Comparison of ENCODE assay signal across 14 cellular contexts in the genomic region with DNA sequence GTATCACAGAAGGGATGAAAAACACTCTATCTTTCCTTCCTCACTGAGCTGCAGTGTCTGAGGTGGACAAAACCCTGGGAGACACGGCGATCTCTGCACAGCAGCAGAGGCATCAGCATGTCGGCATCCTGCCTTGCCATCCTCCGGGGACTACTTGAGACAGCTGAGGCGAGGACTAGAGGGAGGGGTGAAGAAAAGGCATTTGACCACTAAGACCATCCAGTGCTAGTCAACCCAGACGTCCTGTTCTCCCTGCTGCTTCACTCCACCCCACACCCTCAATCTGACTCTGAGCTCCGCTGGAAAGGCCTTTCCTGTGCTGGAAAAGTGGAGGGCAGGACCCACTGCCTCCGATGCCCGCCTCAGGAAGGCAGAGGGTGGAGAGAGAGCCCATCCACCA.
DNase-seq lines count a peak whose midpoint lies in the region; ATAC-seq and TF ChIP-seq lines count a peak whose summit lies in the region.
"Had no signal": no experiment of that assay in that cellular context is flagged by ENCODE, and none has a peak within 500 bp of the region (broad histone marks: within the 10 kb centered on the region; RNA-seq: fewer than 3 reads in every experiment).

No MANE protein-coding gene starts in this region.

- no peaks in the 10 kb centered on the region for H3K36me3 ChIP-seq in breast epithelium
- no peaks in the 10 kb centered on the region for H3K36me3 ChIP-seq in mammary epithelial cell (ENCODE audit: insufficient read depth, low read length)
- peaks cover 8% of the 10 kb centered on the region for H3K36me3 ChIP-seq in endodermal cell (ENCODE audit: control insufficient read depth, insufficient read depth, low read length)
- H3K36me3 ChIP-seq: vagina had no signal

- CTCF ChIA-PET in mammary epithelial cell (lab: Charles Lee; ENCODE audit: low non-redundant PET), result no interaction called here

- in situ Hi-C loops in mammary epithelial cell (cut with MboI; ENCODE audit: low sequenced_read_pairs in 2 of 2), result no loop called here
- in situ Hi-C loops in KBM-7 (cut with MboI; ENCODE audit: low pct_unique_long_range_greater_than_20kb, low sequenced_read_pairs), result no loop called here

- BruUV-seq in mammary epithelial cell (replicated peaks; lab: Mats Ljungman, UMichigan), result no TSS peak

- H3K9me3 Mint-ChIP-seq in endodermal cell (no peaks in the 10 kb centered on the region), nephron progenitor cell (peaks cover 9% of the 10 kb centered on the region), type B pancreatic cell (no peaks in the 10 kb centered on the region)

- no peak overlapping the region for H3K4me2 ChIP-seq in mammary epithelial cell (ENCODE audit: insufficient read depth, low read depth, low read length)

- H3K4me3 ChIP-seq in breast epithelium (no peak overlapping the region), mammary epithelial cell (replicated peaks in 1 of 3; ENCODE audit: insufficient read depth in 1 of 3, low read depth in 2 of 3, low read length in 3 of 3) (no peak overlapping the region), endodermal cell (ENCODE audit: low read length) (no peak overlapping the region)
- H3K4me3 ChIP-seq: vagina had no signal

- H3K4me1 ChIP-seq in breast epithelium (peaks cover 0 to 14% of the 10 kb centered on the region in 2 donors), mammary epithelial cell (ENCODE audit: insufficient read depth, low read length) (peaks cover 6% of the 10 kb centered on the region), endodermal cell (ENCODE audit: control insufficient read depth, insufficient read depth, low read length) (peaks cover under 1% of the 10 kb centered on the region)

- WGBS in mammary epithelial cell (ENCODE audit: low coverage, missing lambda C conversion rate), result 94% methylated on average over 7 of the region's 9 CpGs
- 93% methylated on average over 9 of the region's 9 CpGs; no CpG with 5 or more reads in 1 of the 2 experiments for WGBS in endodermal cell (ENCODE audit: insufficient coverage in 1 of 2, insufficient read length in 1 of 2), 2 experiments

- H3K9ac ChIP-seq in mammary epithelial cell (ENCODE audit: insufficient read depth, low read length), result no peak overlapping the region
- no peak overlapping the region for H3K9ac ChIP-seq in endodermal cell (ENCODE audit: extremely low read depth, low read length, poor library complexity, severe bottlenecking)

- H3K27ac Mint-ChIP-seq in endodermal cell (no peak overlapping the region), nephron progenitor cell (peak overlapping the region; percentile 89), type B pancreatic cell (no peak overlapping the region)

- H3K27ac ChIP-seq in breast epithelium (peak overlapping the region; percentile 45 to 67), mammary epithelial cell (ENCODE audit: insufficient read depth, low read depth, low read length) (no peak overlapping the region), endodermal cell (ENCODE audit: low read depth, low read length) (peak overlapping the region; percentile 16)
- H3K27ac ChIP-seq: vagina, VCaP had no signal

- peaks cover 5% of the 10 kb centered on the region for H3K4me1 Mint-ChIP-seq in endodermal cell
- peaks cover 79% of the 10 kb centered on the region for H3K4me1 Mint-ChIP-seq in nephron progenitor cell
- H3K4me1 Mint-ChIP-seq in type B pancreatic cell (ENCODE audit: unreplicated experiment), result peaks cover 41% of the 10 kb centered on the region

- TF ChIP-seq CTCF in breast epithelium (IDR thresholded peaks at IDR 0.05), result no peak
- no peak for TF ChIP-seq CTCF in mammary epithelial cell (conservative IDR thresholded peaks at IDR 0.05 in 1 of 2, IDR thresholded peaks at IDR 0.05 in 1 of 2; ENCODE audit: extremely low read depth in 1 of 2, insufficient read depth in 1 of 2, low read depth in 1 of 2, low read length in 2 of 2)
- TF ChIP-seq CTCF in endodermal cell (conservative IDR thresholded peaks at IDR 0.05), result no peak
- TF ChIP-seq CTCF in nephron progenitor cell (IDR thresholded peaks at IDR 0.05), result no peak
- no peak for TF ChIP-seq CTCF in type B pancreatic cell (conservative IDR thresholded peaks at IDR 0.05)

- intact Hi-C loops in breast epithelium (cut with DNase I; ENCODE audit: low total_unique reads) (no loop called here), mammary epithelial cell (cut with micrococcal nuclease) (no loop called here)

- DNase-seq in breast epithelium (ENCODE audit: low spot score in 2 of 2), result no peak
- no peak for DNase-seq in mammary epithelial cell
- DNase-seq in endodermal cell, result no peak
- no peak for DNase-seq in nephron progenitor cell
- DNase-seq in type B pancreatic cell (ENCODE audit: extremely low spot score, unreplicated experiment), result no peak
- no peak for DNase-seq in KBM-7
- DNase-seq: activated effector memory CD4-positive, alpha-beta T cell treated with anti-CD3 and anti-CD28 coated beads, Interleukin-2, amount 50 U/mL, for 16 hours; effector CD4-positive, alpha-beta T cell; foreskin melanocyte; stimulated activated CD8-positive, alpha-beta memory T cell treated with anti-CD3 and anti-CD28 coated beads, Interleukin-4, amount 100 ng/mL, for 48 hours had no signal

- no peaks in the 10 kb centered on the region for H3K27me3 ChIP-seq in breast epithelium
- no peaks in the 10 kb centered on the region for H3K27me3 ChIP-seq in mammary epithelial cell (ENCODE audit: insufficient read depth, low read length)
- H3K27me3 ChIP-seq in endodermal cell (ENCODE audit: control insufficient read depth, insufficient read depth, low read length, poor library complexity, severe bottlenecking), result no peaks in the 10 kb centered on the region
- H3K27me3 ChIP-seq: vagina had no signal

- H2AFZ ChIP-seq in mammary epithelial cell (ENCODE audit: low read depth, low read length), result no peak overlapping the region

- peaks cover 89% of the 10 kb centered on the region for H3K79me2 ChIP-seq in mammary epithelial cell (ENCODE audit: insufficient read depth, low read length)

- dilution Hi-C loops in mammary epithelial cell (cut with HindIII; ENCODE audit: low sequenced_read_pairs), result no loop called here

- ATAC-seq in HG02678 (IDR thresholded peaks at IDR 0.05; ENCODE audit: unreplicated experiment) (no peak), GM19023 (IDR thresholded peaks at IDR 0.05; ENCODE audit: unreplicated experiment) (no peak)

- H3K9me3 ChIP-seq in breast epithelium (no peaks in the 10 kb centered on the region), mammary epithelial cell (replicated peaks; ENCODE audit: insufficient read depth, low read length) (no peaks in the 10 kb centered on the region), endodermal cell (ENCODE audit: control insufficient read depth, low read length) (peaks cover 6% of the 10 kb centered on the region)
- H3K9me3 ChIP-seq: vagina had no signal

- no peaks in the 10 kb centered on the region for H4K20me1 ChIP-seq in mammary epithelial cell (ENCODE audit: insufficient read depth, low read length)

- H3K27me3 Mint-ChIP-seq in endodermal cell (ENCODE audit: insufficient read depth) (no peaks in the 10 kb centered on the region), nephron progenitor cell (ENCODE audit: low read depth, poor library complexity) (peaks cover 3% of the 10 kb centered on the region), type B pancreatic cell (no peaks in the 10 kb centered on the region)

- H3K36me3 Mint-ChIP-seq in endodermal cell (ENCODE audit: low read depth) (peaks cover 37% of the 10 kb centered on the region), nephron progenitor cell (ENCODE audit: low read depth) (peaks cover 71% of the 10 kb centered on the region), type B pancreatic cell (peaks cover 31% of the 10 kb centered on the region)

- no peak for TF ChIP-seq POLR2A in breast epithelium (IDR thresholded peaks at IDR 0.05)

- H3K4me3 Mint-ChIP-seq in endodermal cell (no peak overlapping the region), nephron progenitor cell (no peak overlapping the region), type B pancreatic cell (peak overlapping the region; percentile 25)
